7 cellular contexts compared by ENCODE assay signal in genomic region chr16:84177740-84178070, GRCh38. TPM values are rescaled to one million over a fixed set of nuclear protein-coding genes. Genes with fewer than 3 reads are reported as not detected.
A peak's percentile ranks its signal among the peaks of the same experiment; 100 is the strongest.
DNase-seq lines count a peak whose midpoint lies in the region; ATAC-seq, FAIRE-seq and TF ChIP-seq lines count a peak whose summit lies in the region.

No MANE protein-coding gene starts in this region.

- H3K9me3 ChIP-seq in IMR-90 (ENCODE audit: control insufficient read depth, insufficient read depth, low read length) (no peaks in the 10 kb centered on the region), K562 (replicated peaks; ENCODE audit: control insufficient read depth, insufficient read depth, low read depth, low read length) (no peaks in the 10 kb centered on the region), stomach smooth muscle (ENCODE audit: control insufficient read depth in 2 of 2, low read length in 2 of 2) (no peaks in the 10 kb centered on the region)

- peaks cover 12% of the 10 kb centered on the region; the same call in 1 of the 2 replicates for H3K9me1 ChIP-seq in IMR-90 (ENCODE audit: insufficient read depth, low read length)
- H3K9me1 ChIP-seq in K562 (ENCODE audit: control insufficient read depth, insufficient read depth, low read length), result no peaks in the 10 kb centered on the region

- H3K27ac ChIP-seq in IMR-90 (ENCODE audit: insufficient read depth, low read length), result peak overlapping the region; percentile 5; the same call in 1 of the 2 replicates
- H3K27ac ChIP-seq in K562 (ENCODE audit: extremely low read depth, low read depth, low read length), result no peak overlapping the region; the same call in 2 of the 3 replicates
- H3K27ac ChIP-seq in stomach smooth muscle (ENCODE audit: low read length), result peak overlapping the region; percentile 46

- H3K4ac ChIP-seq in IMR-90 (ENCODE audit: low read depth, low read length), result peak overlapping the region; percentile 42; the same call in 1 of the 2 replicates

- no peak overlapping the region; the same call in none of the 2 replicates for H2BK20ac ChIP-seq in IMR-90 (ENCODE audit: low read depth, low read length)

- in situ Hi-C loops in IMR-90 (cut with MboI; ENCODE audit: low sequenced_read_pairs), result loop anchor here (5.0 to 10.0 kb wide), 2 partner anchors 90 to 213 kb away; partner anchors contain the start of gene NECAB2
- in situ Hi-C loops in K562 (cut with MboI), result no loop called here
- in situ Hi-C loops in KBM-7 (cut with MboI; ENCODE audit: low pct_unique_long_range_greater_than_20kb, low sequenced_read_pairs), result no loop called here

- no peaks in the 10 kb centered on the region for H3K79me2 ChIP-seq in K562 (ENCODE audit: control insufficient read depth, insufficient read depth, low read length)

- peaks cover 2 to 21% of the 10 kb centered on the region in 2 experiments; a peak in 3 of 4 replicates for H3K79me1 ChIP-seq in IMR-90 (ENCODE audit: low read depth in 1 of 2, low read length in 2 of 2)

- peak overlapping the region; percentile 18 for H2BK5ac ChIP-seq in IMR-90 (ENCODE audit: low read depth, low read length, poor library complexity, severe bottlenecking)

- H4K91ac ChIP-seq in IMR-90 (ENCODE audit: insufficient read depth, low read depth, low read length), result 0 out of 2 replicates have a peak overlapping the region, but pooled peaks have one; percentile 2

- H2AK9ac ChIP-seq in IMR-90 (replicated peaks; ENCODE audit: low read depth, low read length, poor library complexity), result peak overlapping the region; percentile 80

- dilution Hi-C loops in IMR-90 (cut with HindIII; ENCODE audit: low sequenced_read_pairs, unreplicated experiment), result no loop called here

- POLR2A ChIA-PET in IMR-90 (lab: Charles Lee; ENCODE audit: unreplicated experiment) (interaction anchor here (0.9 to 1.0 kb wide), 2 partner anchors 9 to 123 kb away, joined by 3 to 5 read pairs; partner anchors contain the start of gene TAF1C), K562 (lab: Yijun Ruan, JAX) (interaction anchor here (0.7 to 1.7 kb wide), 3 partner anchors 9 to 133 kb away, joined by 3 to 8 read pairs (median 4); partner anchors contain the start of gene TAF1C)

- peak; percentile 81 for DNase-seq in IMR-90
- no peak for DNase-seq in K562 (ENCODE audit: extremely low read depth in 1 of 4, low spot score in 3 of 4)
- peak; percentile 32 for DNase-seq in kidney epithelial cell (ENCODE audit: low read depth)
- DNase-seq in KBM-7, result no peak
- DNase-seq in T-helper 1 cell, result no peak

- H3K27me3 ChIP-seq in IMR-90 (ENCODE audit: control insufficient read depth, insufficient read depth, low read length) (no peaks in the 10 kb centered on the region), K562 (ENCODE audit: control insufficient read depth in 2 of 2, insufficient read depth in 2 of 2, low read length in 2 of 2) (peaks cover 3 to 9% of the 10 kb centered on the region in 2 experiments; a peak in 3 of 5 replicates), kidney epithelial cell (ENCODE audit: control insufficient read depth, insufficient read depth, low read length) (no peaks in the 10 kb centered on the region), stomach smooth muscle (ENCODE audit: control insufficient read depth in 1 of 2, insufficient read depth in 2 of 2, low read length in 2 of 2) (no peaks in the 10 kb centered on the region)

- H3K14ac ChIP-seq in IMR-90 (replicated peaks; ENCODE audit: low read depth, low read length), result no peak overlapping the region

- WGBS in IMR-90 (ENCODE audit: extremely low coverage in 2 of 2, insufficient read length in 1 of 2), 2 experiments, result no CpG with 5 or more reads among the region's 9 CpGs
- WGBS in K562 (ENCODE audit: insufficient coverage, low coverage, missing lambda C conversion rate), result 63% methylated on average over 9 of the region's 9 CpGs

- no peak for FAIRE-seq in K562 (lab: Jason Lieb, UNC)

- TF ChIP-seq CTCF in IMR-90 (conservative IDR thresholded peaks at IDR 0.05; ENCODE audit: low read depth, low read length), result no peak
- TF ChIP-seq CTCF in K562 (IDR thresholded peaks at IDR 0.05 in 2 of 3, conservative IDR thresholded peaks at IDR 0.05 in 1 of 3; ENCODE audit: insufficient read depth in 2 of 3, low read depth in 1 of 3, low read length in 3 of 3), result no peak
- no peak for TF ChIP-seq CTCF in kidney epithelial cell (IDR thresholded peaks at IDR 0.05; ENCODE audit: insufficient read depth, low read length, poor library complexity, severe bottlenecking)

- H3K18ac ChIP-seq in IMR-90 (ENCODE audit: low read depth, low read length), result no peak overlapping the region

- H3K56ac ChIP-seq in IMR-90 (ENCODE audit: extremely low read depth, insufficient read depth, low read length), result no peak overlapping the region

- H2AFZ ChIP-seq in IMR-90 (replicated peaks; ENCODE audit: low read length, poor library complexity), result peak overlapping the region; percentile 15
- H2AFZ ChIP-seq in K562 (ENCODE audit: low read depth, low read length), result no peak overlapping the region

- ATAC-seq in IMR-90 (ENCODE audit: low read depth) (peak; percentile 44), K562 (no peak), GM21367 (IDR thresholded peaks at IDR 0.05; ENCODE audit: unreplicated experiment) (no peak)

- H3K4me3 ChIP-seq in IMR-90 (ENCODE audit: insufficient read depth, low read depth, low read length), result no peak overlapping the region
- H3K4me3 ChIP-seq in K562, result no peak overlapping the region
- H3K4me3 ChIP-seq in kidney epithelial cell (ENCODE audit: low read depth, low read length), result no peak overlapping the region
- peak overlapping the region in 1 of 2 donors; percentile 35 for H3K4me3 ChIP-seq in stomach smooth muscle (ENCODE audit: low read length in 2 of 2)

- H2BK15ac ChIP-seq in IMR-90 (ENCODE audit: low read depth, low read length), result no peak overlapping the region

- H3K4me2 ChIP-seq in IMR-90 (ENCODE audit: low read depth, low read length), result no peak overlapping the region
- no peak overlapping the region for H3K4me2 ChIP-seq in K562 (ENCODE audit: insufficient read depth, low read length)

- CTCF ChIA-PET in IMR-90 (lab: Yijun Ruan, JAX) (interaction anchor here (0.6 to 3.5 kb wide), 6 partner anchors 9 to 110 kb away, joined by 3 to 24 read pairs (median 4); partner anchors contain the start of genes MBTPS1 and TAF1C), K562 (lab: Yijun Ruan, JAX; ENCODE audit: low intra/inter-chr PET ratio) (interaction anchor here (1.0 kb wide), 1 partner anchor 37 kb away, joined by 3 read pairs; no protein-coding TSS in a partner anchor)

- no TSS peak for BruUV-seq in IMR-90 (replicated peaks; lab: Mats Ljungman, UMichigan)
- BruUV-seq in K562 (replicated peaks; lab: Mats Ljungman, UMichigan), result no TSS peak

- H3K23ac ChIP-seq in IMR-90 (ENCODE audit: low read depth, low read length), result no peak overlapping the region

- H4K5ac ChIP-seq in IMR-90 (ENCODE audit: low read depth, low read length), result no peak overlapping the region

- TF ChIP-seq RAD21 in IMR-90 (IDR thresholded peaks at IDR 0.05; ENCODE audit: low read length) (no peak), K562 (CRISPR knock-in tag; conservative IDR thresholded peaks at IDR 0.05 in 1 of 2, IDR thresholded peaks at IDR 0.05 in 1 of 2) (no peak)

- H3K9ac ChIP-seq in IMR-90 (ENCODE audit: low read depth, low read length) (no peak overlapping the region), K562 (ENCODE audit: insufficient read depth in 1 of 2, low read depth in 2 of 2, low read length in 2 of 2) (peak overlapping the region in 1 of 2 experiments; percentile 66; a peak in 2 of 4 replicates), stomach smooth muscle (ENCODE audit: low read length in 2 of 2) (peak overlapping the region in 1 of 2 donors; percentile 21)

- H2AK5ac ChIP-seq in IMR-90 (ENCODE audit: low read depth, low read length), result peak overlapping the region; percentile 73

- H4K20me1 ChIP-seq in IMR-90 (ENCODE audit: insufficient read depth, low read length), result peaks cover 16% of the 10 kb centered on the region
- H4K20me1 ChIP-seq in K562 (replicated peaks; ENCODE audit: control insufficient read depth, insufficient read depth, low read length), result peaks cover 20% of the 10 kb centered on the region

- H2BK120ac ChIP-seq in IMR-90 (ENCODE audit: low read depth, low read length), result peak overlapping the region; percentile 49

- H3K4me1 ChIP-seq in IMR-90 (ENCODE audit: control insufficient read depth, insufficient read depth, low read length) (peaks cover 15% of the 10 kb centered on the region), K562 (replicated peaks in 1 of 2; ENCODE audit: control insufficient read depth in 2 of 2, insufficient read depth in 2 of 2, low read length in 2 of 2) (peaks cover 7 to 42% of the 10 kb centered on the region in 2 experiments; a peak in 3 of 5 replicates), stomach smooth muscle (ENCODE audit: control insufficient read depth, insufficient read depth, low read length) (peaks cover 28% of the 10 kb centered on the region)

- peaks cover 38% of the 10 kb centered on the region for H3K36me3 ChIP-seq in IMR-90 (ENCODE audit: control insufficient read depth, insufficient read depth, low read length)
- peaks cover 52% of the 10 kb centered on the region; the same call in 2 of the 3 replicates for H3K36me3 ChIP-seq in K562 (ENCODE audit: control insufficient read depth, insufficient read depth, low read length)
- H3K36me3 ChIP-seq in kidney epithelial cell (ENCODE audit: control insufficient read depth, insufficient read depth, low read length), result no peaks in the 10 kb centered on the region
- H3K36me3 ChIP-seq in stomach smooth muscle (ENCODE audit: control insufficient read depth in 2 of 2, insufficient read depth in 2 of 2, low read length in 2 of 2), result peaks cover 7 to 16% of the 10 kb centered on the region in 2 donors

- H4K8ac ChIP-seq in IMR-90 (ENCODE audit: low read depth in 2 of 2, low read length in 2 of 2), result 0 out of 4 replicates have a peak overlapping the region, but pooled peaks of 1 of the 2 experiments have one; percentile 38

- TF ChIP-seq EP300 in K562 (IDR thresholded peaks at IDR 0.05; ENCODE audit: low read length), result no peak

- no peak for TF ChIP-seq POLR2A in IMR-90 (IDR thresholded peaks at IDR 0.05; ENCODE audit: low read depth, low read length)
- TF ChIP-seq POLR2A in K562 (conservative IDR thresholded peaks at IDR 0.05), result no peak

- intact Hi-C loops in IMR-90 (cut with micrococcal nuclease) (loop anchor here (1.0 to 5.0 kb wide), 5 partner anchors 60 to 307 kb away; partner anchors contain the start of genes MBTPS1 and NECAB2), K562 (cut with micrococcal nuclease) (loop anchor here (5.0 kb wide), 1 partner anchor 220 kb away; no protein-coding TSS in a partner anchor)

RNA-seq across cellular contexts. Expression of gene TAF1C, which starts 9.2 kb away (rescaled TPM):
- total RNA-seq in IMR-90 (2012; rRNA removed), result 6.1 and 7.3 TPM in 2 replicates
- 35.5 and 41.6 TPM in 2 replicates for polyA plus RNA-seq in IMR-90 (2012; rRNA removed)
- polyA plus RNA-seq in IMR-90 (2012; cell fraction: cytosol; rRNA removed), result 15.1 and 17.4 TPM in 2 replicates
- polyA plus RNA-seq in IMR-90 (2012; cell fraction: nucleus; rRNA removed; ENCODE audit: low replicate concordance), result 397 and 707 TPM in 2 replicates
- 116 and 351 TPM in 2 replicates for total RNA-seq in K562 (2011; cell fraction: chromatin; rRNA removed; ENCODE audit: low replicate concordance)
- 244 and 250 TPM in 2 replicates for total RNA-seq in K562 (2011; cell fraction: nucleolus; rRNA removed)
- total RNA-seq in K562 (2011; cell fraction: nucleoplasm; rRNA removed), result 152 and 153 TPM in 2 replicates
- total RNA-seq in K562 (2014; rRNA removed), result 26.2 and 43.0 TPM in 2 replicates
- total RNA-seq in K562 (2014; rRNA removed; fragmentation: Illumina TruSeq; extraction: Trizol), result 7.9 and 9.8 TPM in 2 replicates
- total RNA-seq in K562 (2015; rRNA removed; fragmentation: Illumina TruSeq; extraction: Trizol), result 22.3 and 23.0 TPM in 2 replicates
- total RNA-seq in K562 (2021), result 46.6 and 55.0 TPM in 2 replicates
- 16.7 and 31.2 TPM in 2 replicates for polyA plus RNA-seq in K562 (2011; rRNA removed)
- 19.9 and 24.5 TPM in 2 replicates for polyA plus RNA-seq in K562 (2011; cell fraction: cytosol; rRNA removed)
- 377 and 587 TPM in 2 replicates for polyA plus RNA-seq in K562 (2011; cell fraction: nucleus; rRNA removed)
- polyA plus RNA-seq in K562 (2012), result 49.7 and 55.2 TPM in 2 replicates
- polyA plus RNA-seq in K562 (2014; fragmentation: Illumina TruSeq; extraction: Trizol), result 21.0 and 35.4 TPM in 2 replicates
- polyA plus RNA-seq in K562 (2014; fragmentation: Nextera tagmentation; extraction: Ambion mirVana), result 1 to 10 TPM; 1.5 TPM
- 64.8 and 74.8 TPM in 2 replicates for polyA plus RNA-seq in K562 (2014; rRNA removed)
- 15.9 and 16.8 TPM in 2 replicates for polyA minus RNA-seq in K562 (2011; rRNA and poly(A)+ RNA removed)
- polyA minus RNA-seq in K562 (2011; cell fraction: cytosol; rRNA and poly(A)+ RNA removed), result 12.5 and 15.9 TPM in 2 replicates
- polyA minus RNA-seq in K562 (2011; cell fraction: nucleus; rRNA and poly(A)+ RNA removed), result 100 and 102 TPM in 2 replicates
- 23.9 and 34.6 TPM in 2 replicates for total RNA-seq in kidney epithelial cell

RNA-seq across cellular contexts. Expression of gene ADAD2, which starts 13.3 kb away (rescaled TPM):
- total RNA-seq in IMR-90 (2012; rRNA removed) (not detected in 2 replicates), K562 (2014; rRNA removed) (not detected in 2 replicates), K562 (2014; rRNA removed; fragmentation: Illumina TruSeq; extraction: Trizol) (not detected in 2 replicates), K562 (2015; rRNA removed; fragmentation: Illumina TruSeq; extraction: Trizol) (not detected in 2 replicates), K562 (2021) (not detected in 2 replicates), kidney epithelial cell (not detected in 2 replicates)
- polyA plus RNA-seq in IMR-90 (2012; rRNA removed) (not detected in 2 replicates), K562 (2011; rRNA removed) (not detected in 2 replicates), K562 (2014; fragmentation: Illumina TruSeq; extraction: Trizol) (not detected in 2 replicates), K562 (2014; fragmentation: Nextera tagmentation; extraction: Ambion mirVana) (not detected), K562 (2014; rRNA removed) (0.07 TPM in 1 of 2 replicates, not detected in the other)
- 0.06 TPM in 1 of 2 replicates, not detected in the other for polyA plus RNA-seq in IMR-90 (2012; cell fraction: cytosol; rRNA removed)
- polyA plus RNA-seq in IMR-90 (2012; cell fraction: nucleus; rRNA removed; ENCODE audit: low replicate concordance), result 0.03 TPM in 1 of 2 replicates, not detected in the other
- not detected in 2 replicates for total RNA-seq in K562 (2011; cell fraction: chromatin; rRNA removed; ENCODE audit: low replicate concordance)
- not detected in 2 replicates for total RNA-seq in K562 (2011; cell fraction: nucleolus; rRNA removed)
- total RNA-seq in K562 (2011; cell fraction: nucleoplasm; rRNA removed), result not detected in 2 replicates
- polyA plus RNA-seq in K562 (2011; cell fraction: cytosol; rRNA removed), result not detected in 2 replicates
- not detected in 2 replicates for polyA plus RNA-seq in K562 (2011; cell fraction: nucleus; rRNA removed)
- not detected in 2 replicates for polyA plus RNA-seq in K562 (2012)
- not detected in 2 replicates for polyA minus RNA-seq in K562 (2011; rRNA and poly(A)+ RNA removed)
- polyA minus RNA-seq in K562 (2011; cell fraction: cytosol; rRNA and poly(A)+ RNA removed), result not detected in 2 replicates
- not detected in 2 replicates for polyA minus RNA-seq in K562 (2011; cell fraction: nucleus; rRNA and poly(A)+ RNA removed)

RNA-seq across cellular contexts. Expression of gene DNAAF1, which starts 32.6 kb away (rescaled TPM):
- total RNA-seq in IMR-90 (2012; rRNA removed) (not detected in 2 replicates), K562 (2014; rRNA removed) (not detected in 2 replicates), K562 (2014; rRNA removed; fragmentation: Illumina TruSeq; extraction: Trizol) (not detected in 2 replicates), K562 (2015; rRNA removed; fragmentation: Illumina TruSeq; extraction: Trizol) (not detected in 2 replicates), K562 (2021) (not detected in 2 replicates), kidney epithelial cell (not detected in 2 replicates)
- polyA plus RNA-seq in IMR-90 (2012; rRNA removed) (0.05 TPM in 1 of 2 replicates, not detected in the other), K562 (2011; rRNA removed) (not detected in 2 replicates), K562 (2014; fragmentation: Illumina TruSeq; extraction: Trizol) (not detected in 2 replicates), K562 (2014; fragmentation: Nextera tagmentation; extraction: Ambion mirVana) (not detected), K562 (2014; rRNA removed) (0.01 and 0.23 TPM in 2 replicates)
- polyA plus RNA-seq in IMR-90 (2012; cell fraction: cytosol; rRNA removed), result not detected in 2 replicates
- 0.10 and 0.23 TPM in 2 replicates for polyA plus RNA-seq in IMR-90 (2012; cell fraction: nucleus; rRNA removed; ENCODE audit: low replicate concordance)
- total RNA-seq in K562 (2011; cell fraction: chromatin; rRNA removed; ENCODE audit: low replicate concordance), result not detected in 2 replicates
- not detected in 2 replicates for total RNA-seq in K562 (2011; cell fraction: nucleolus; rRNA removed)
- total RNA-seq in K562 (2011; cell fraction: nucleoplasm; rRNA removed), result not detected in 2 replicates
- 0.03 TPM in 1 of 2 replicates, not detected in the other for polyA plus RNA-seq in K562 (2011; cell fraction: cytosol; rRNA removed)
- 0.04 and 0.20 TPM in 2 replicates for polyA plus RNA-seq in K562 (2011; cell fraction: nucleus; rRNA removed)
- polyA plus RNA-seq in K562 (2012), result 0.14 and 0.18 TPM in 2 replicates
- not detected in 2 replicates for polyA minus RNA-seq in K562 (2011; rRNA and poly(A)+ RNA removed)
- not detected in 2 replicates for polyA minus RNA-seq in K562 (2011; cell fraction: cytosol; rRNA and poly(A)+ RNA removed)
- polyA minus RNA-seq in K562 (2011; cell fraction: nucleus; rRNA and poly(A)+ RNA removed), result not detected in 2 replicates

RNA-seq across cellular contexts. Expression of gene HSDL1, which starts 32.7 kb away (rescaled TPM):
- total RNA-seq in IMR-90 (2012; rRNA removed) (18.3 and 25.6 TPM in 2 replicates), K562 (2014; rRNA removed) (19.7 and 20.5 TPM in 2 replicates), K562 (2014; rRNA removed; fragmentation: Illumina TruSeq; extraction: Trizol) (31.5 and 36.4 TPM in 2 replicates), K562 (2015; rRNA removed; fragmentation: Illumina TruSeq; extraction: Trizol) (38.6 and 39.9 TPM in 2 replicates), K562 (2021) (26.4 and 27.7 TPM in 2 replicates), kidney epithelial cell (35.8 and 37.9 TPM in 2 replicates)
- polyA plus RNA-seq in IMR-90 (2012; rRNA removed) (9.4 and 11.6 TPM in 2 replicates), K562 (2011; rRNA removed) (41.2 and 45.7 TPM in 2 replicates), K562 (2014; fragmentation: Illumina TruSeq; extraction: Trizol) (24.1 and 26.9 TPM in 2 replicates), K562 (2014; fragmentation: Nextera tagmentation; extraction: Ambion mirVana) (10 to 100 TPM; 14.8 to 16.3 TPM), K562 (2014; rRNA removed) (25.8 and 31.0 TPM in 2 replicates)
- polyA plus RNA-seq in IMR-90 (2012; cell fraction: cytosol; rRNA removed), result 12.5 and 22.4 TPM in 2 replicates
- polyA plus RNA-seq in IMR-90 (2012; cell fraction: nucleus; rRNA removed; ENCODE audit: low replicate concordance), result 11.9 and 26.2 TPM in 2 replicates
- 41.6 and 67.8 TPM in 2 replicates for total RNA-seq in K562 (2011; cell fraction: chromatin; rRNA removed; ENCODE audit: low replicate concordance)
- 17.2 and 22.9 TPM in 2 replicates for total RNA-seq in K562 (2011; cell fraction: nucleolus; rRNA removed)
- total RNA-seq in K562 (2011; cell fraction: nucleoplasm; rRNA removed), result 32.9 and 33.4 TPM in 2 replicates
- polyA plus RNA-seq in K562 (2011; cell fraction: cytosol; rRNA removed), result 14.2 and 29.2 TPM in 2 replicates
- 21.6 and 41.6 TPM in 2 replicates for polyA plus RNA-seq in K562 (2011; cell fraction: nucleus; rRNA removed)
- 30.0 and 50.6 TPM in 2 replicates for polyA plus RNA-seq in K562 (2012)
- polyA minus RNA-seq in K562 (2011; rRNA and poly(A)+ RNA removed), result 44.1 and 45.6 TPM in 2 replicates
- 13.4 and 18.9 TPM in 2 replicates for polyA minus RNA-seq in K562 (2011; cell fraction: cytosol; rRNA and poly(A)+ RNA removed)
- 8.1 and 13.8 TPM in 2 replicates for polyA minus RNA-seq in K562 (2011; cell fraction: nucleus; rRNA and poly(A)+ RNA removed)

Comparison
In these comparisons a context has a peak if more than half of its experiments do, and no peak if none do; other contexts are left out.
1. DNase-seq: peak in IMR-90 (single experiment) and kidney epithelial cell (single experiment); none in K562 (0 of 4), KBM-7 (single experiment) and T-helper 1 cell (0 of 5).